In genomic region chr1:37634554-37635308, GRCh38 we compare ENCODE assay signal across 8 cellular contexts. TPM values are rescaled to one million over a fixed set of nuclear protein-coding genes. Genes with fewer than 3 reads are reported as not detected.
DNase-seq lines count a peak whose midpoint lies in the region; ATAC-seq, FAIRE-seq and TF ChIP-seq lines count a peak whose summit lies in the region.

A gene with protein sequence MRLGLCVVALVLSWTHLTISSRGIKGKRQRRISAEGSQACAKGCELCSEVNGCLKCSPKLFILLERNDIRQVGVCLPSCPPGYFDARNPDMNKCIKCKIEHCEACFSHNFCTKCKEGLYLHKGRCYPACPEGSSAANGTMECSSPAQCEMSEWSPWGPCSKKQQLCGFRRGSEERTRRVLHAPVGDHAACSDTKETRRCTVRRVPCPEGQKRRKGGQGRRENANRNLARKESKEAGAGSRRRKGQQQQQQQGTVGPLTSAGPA (minus strand): TSS chr1:37634892. CDS start chr1:37629661, 5,231 bp downstream.

- H3K79me1 ChIP-seq in mesenchymal stem cell (replicated peaks; ENCODE audit: low read length, poor library complexity, severe bottlenecking), result no peaks in the 10 kb centered on the region

- H3K27ac ChIP-seq in coronary artery (no peak within 1 kb of the TSS), mesenchymal stem cell (ENCODE audit: low read length, poor library complexity, severe bottlenecking) (no peak within 1 kb of the TSS)

- H3K27me3 ChIP-seq in mesenchymal stem cell (ENCODE audit: control insufficient read depth in 1 of 2, insufficient read depth in 1 of 2, low read length in 2 of 2), result peaks cover 88 to 98% of the 10 kb centered on the region in 2 experiments

- no peak for ATAC-seq in GM19467 (IDR thresholded peaks at IDR 0.05; ENCODE audit: unreplicated experiment)

- no peak within 1 kb of the TSS for H3K14ac ChIP-seq in mesenchymal stem cell (ENCODE audit: low read length in 2 of 2)

- no peak within 1 kb of the TSS for H4K8ac ChIP-seq in mesenchymal stem cell (ENCODE audit: low read length)

- no peak within 1 kb of the TSS for H2BK120ac ChIP-seq in mesenchymal stem cell (ENCODE audit: low read depth, low read length)

- H3K4ac ChIP-seq in mesenchymal stem cell (ENCODE audit: low read depth in 1 of 2, low read length in 2 of 2), result no peak within 1 kb of the TSS

- no peaks in the 10 kb centered on the region for H3K36me3 ChIP-seq in mesenchymal stem cell (ENCODE audit: control insufficient read depth in 1 of 2, insufficient read depth in 2 of 2, low read depth in 1 of 2, low read length in 2 of 2)

- no peak within 1 kb of the TSS for H2BK12ac ChIP-seq in mesenchymal stem cell (ENCODE audit: low read length in 2 of 2)

- H3K4me3 ChIP-seq in coronary artery (peak within 1 kb of the TSS; percentile 67), mesenchymal stem cell (ENCODE audit: insufficient read depth in 1 of 2, low read depth in 1 of 2, low read length in 2 of 2) (no peak within 1 kb of the TSS)

- peak within 1 kb of the TSS in 1 of 2 experiments; percentile 87 for H3K23ac ChIP-seq in mesenchymal stem cell (ENCODE audit: low read length in 2 of 2)

- no peak within 1 kb of the TSS for H2AK5ac ChIP-seq in mesenchymal stem cell (ENCODE audit: low read length, severe bottlenecking)

- H3K18ac ChIP-seq in mesenchymal stem cell (ENCODE audit: low read depth in 1 of 2, low read length in 2 of 2), result no peak within 1 kb of the TSS

- H3K4me2 ChIP-seq in mesenchymal stem cell (ENCODE audit: low read length, poor library complexity, severe bottlenecking), result peak within 1 kb of the TSS; percentile 33

- peak; percentile 68 for DNase-seq in AG08395 (ENCODE audit: low spot score)
- DNase-seq in HTR-8/SVneo (ENCODE audit: insufficient read length, low spot score), result peak; percentile 40
- no peak for DNase-seq in coronary artery (ENCODE audit: low spot score)
- DNase-seq in mesenchymal stem cell, result peak; percentile 21
- DNase-seq in NCI-H1048 (lab: John Stamatoyannopoulos, UW), result no peak
- DNase-seq in NCI-H774 (lab: John Stamatoyannopoulos, UW), result no peak
- DNase-seq in Ammon's horn (ENCODE audit: low spot score), result no peak

- WGBS in mesenchymal stem cell, result 5% methylated on average over 55 of the region's 72 CpGs

- FAIRE-seq in HTR-8/SVneo (lab: Jason Lieb, UNC), result no peak

- H3K9me3 ChIP-seq in mesenchymal stem cell (ENCODE audit: control insufficient read depth, low read length), result no peaks in the 10 kb centered on the region

- H3K4me1 ChIP-seq in mesenchymal stem cell (ENCODE audit: control insufficient read depth, insufficient read depth, low read depth, low read length), result peaks cover 10% of the 10 kb centered on the region

- H2BK15ac ChIP-seq in mesenchymal stem cell (ENCODE audit: low read depth, poor library complexity, severe bottlenecking), result no peak within 1 kb of the TSS

- H3K9ac ChIP-seq in mesenchymal stem cell (ENCODE audit: low read length), result no peak within 1 kb of the TSS

- TF ChIP-seq CTCF in coronary artery (IDR thresholded peaks at IDR 0.05), result no peak

- H2BK5ac ChIP-seq in mesenchymal stem cell (ENCODE audit: low read depth, low read length, poor library complexity, severe bottlenecking), result no peak within 1 kb of the TSS

- no peak within 1 kb of the TSS for H4K91ac ChIP-seq in mesenchymal stem cell (ENCODE audit: low read length)

- H2AFZ ChIP-seq in mesenchymal stem cell (ENCODE audit: low read depth, low read length), result no peak within 1 kb of the TSS

RNA-seq across cellular contexts. Expression of the gene that starts here (rescaled TPM):
- 0.17 TPM for polyA plus RNA-seq in mesenchymal stem cell (2013, experiment 1 of 2)
- polyA plus RNA-seq in mesenchymal stem cell (2013, experiment 2 of 2), result 0.12 TPM

Comparison
In these comparisons a context has a peak if more than half of its experiments do, and no peak if none do; other contexts are left out.
1. DNase-seq: peak in AG08395 (single experiment), HTR-8/SVneo (single experiment) and mesenchymal stem cell (single experiment); none in coronary artery (single experiment), NCI-H1048 (single experiment), NCI-H774 (single experiment) and Ammon's horn (single experiment).